11 cellular contexts compared by ENCODE assay signal in the genomic region with DNA sequence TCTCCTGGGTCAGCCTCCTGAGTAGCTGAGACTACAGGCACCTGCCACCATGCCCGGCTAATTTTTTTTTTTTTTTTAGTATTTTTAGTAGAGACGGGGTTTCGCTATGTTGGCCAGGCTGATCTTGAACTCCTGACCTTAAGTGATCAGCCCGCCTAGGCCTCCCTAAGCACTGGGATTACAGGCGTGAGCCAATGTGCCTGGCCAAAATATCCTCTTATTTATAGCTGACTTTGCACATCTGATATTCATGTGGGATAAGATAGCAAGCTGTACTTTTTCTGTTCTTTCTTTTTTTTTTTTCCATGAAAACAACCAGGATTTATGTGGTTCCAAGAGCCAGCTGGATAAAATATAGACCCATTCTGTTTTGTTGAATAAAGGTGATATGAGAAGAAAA. TPM values are rescaled to one million over a fixed set of nuclear protein-coding genes. Genes with fewer than 3 reads are reported as not detected.
A peak's percentile ranks its signal among the peaks of the same experiment; 100 is the strongest.
DNase-seq lines count a peak whose midpoint lies in the region; ATAC-seq and TF ChIP-seq lines count a peak whose summit lies in the region.
"Had no signal": no experiment of that assay in that cellular context is flagged by ENCODE, and none has a peak within 500 bp of the region (broad histone marks: within the 10 kb centered on the region; RNA-seq: fewer than 3 reads in every experiment).

No MANE protein-coding gene starts in this region.

- no peak for TF ChIP-seq CTCF in CD14-positive monocyte (IDR thresholded peaks at IDR 0.05)
- TF ChIP-seq CTCF in IMR-90 (conservative IDR thresholded peaks at IDR 0.05; ENCODE audit: low read depth, low read length): no peak
- TF ChIP-seq CTCF in parathyroid adenoma (IDR thresholded peaks at IDR 0.05): no peak

- peaks cover 81% of the 10 kb centered on the region for H3K4me1 Mint-ChIP-seq in CD14-positive monocyte
- H3K4me1 Mint-ChIP-seq in central memory CD8-positive, alpha-beta T cell: peaks cover 63% of the 10 kb centered on the region

- no peaks in the 10 kb centered on the region for H3K79me2 ChIP-seq in parathyroid adenoma

- H3K27ac Mint-ChIP-seq in CD14-positive monocyte: peak overlapping the region; percentile 78 to 96 (median 90)
- H3K27ac Mint-ChIP-seq in central memory CD8-positive, alpha-beta T cell (ENCODE audit: low read depth): peak overlapping the region; percentile 81

- peak overlapping the region in 1 of 2 donors; percentile 35 for H3K4me3 Mint-ChIP-seq in CD14-positive monocyte
- peak overlapping the region; percentile 70 for H3K4me3 Mint-ChIP-seq in central memory CD8-positive, alpha-beta T cell

- 82% methylated on average over 3 of the region's 5 CpGs; no CpG with 5 or more reads in 1 of the 2 experiments for WGBS in IMR-90 (ENCODE audit: extremely low coverage in 2 of 2, insufficient read length in 1 of 2), 2 experiments

- H3K18ac ChIP-seq in IMR-90 (ENCODE audit: low read depth, low read length): no peak overlapping the region

- no peak overlapping the region for H3K23ac ChIP-seq in IMR-90 (ENCODE audit: low read depth, low read length)

- H3K27me3 Mint-ChIP-seq in CD14-positive monocyte (ENCODE audit: low read depth in 3 of 3): no peaks in the 10 kb centered on the region
- H3K27me3 Mint-ChIP-seq in central memory CD8-positive, alpha-beta T cell: no peaks in the 10 kb centered on the region

- ATAC-seq in IMR-90 (ENCODE audit: low read depth): no peak
- ATAC-seq in central memory CD8-positive, alpha-beta T cell (replicated peaks; ENCODE audit: extremely low read depth, poor library complexity, severe bottlenecking): no peak
- ATAC-seq in HG02588 (IDR thresholded peaks at IDR 0.05; ENCODE audit: unreplicated experiment): no peak
- ATAC-seq in HG02938 (IDR thresholded peaks at IDR 0.05; ENCODE audit: unreplicated experiment): no peak
- ATAC-seq in esophagus mucosa: no peak

- H4K5ac ChIP-seq in IMR-90 (ENCODE audit: low read depth, low read length): no peak overlapping the region

- H2BK5ac ChIP-seq in IMR-90 (ENCODE audit: low read depth, low read length, poor library complexity, severe bottlenecking): no peak overlapping the region

- no peak for DNase-seq in CD14-positive monocyte (ENCODE audit: low spot score)
- DNase-seq in IMR-90: no peak
- DNase-seq in central memory CD8-positive, alpha-beta T cell (ENCODE audit: low spot score in 2 of 2): no peak
- no peak for DNase-seq in GM19240 (ENCODE audit: insufficient read length, low spot score)
- DNase-seq: brain microvascular endothelial cell, NCI-H1092 treated with DMSO at 0.1 percent for 48 hours, NCI-H226 had no signal

- intact Hi-C loops in CD14-positive monocyte (cut with micrococcal nuclease) (loop anchor here in 1 of 2 donors (5.0 kb wide), 1 partner anchor 35 kb away; no protein-coding TSS in a partner anchor), IMR-90 (cut with micrococcal nuclease) (no loop called here)

- no peak overlapping the region for H2AK9ac ChIP-seq in IMR-90 (replicated peaks; ENCODE audit: low read depth, low read length, poor library complexity)

- TF ChIP-seq POLR2A in IMR-90 (IDR thresholded peaks at IDR 0.05; ENCODE audit: low read depth, low read length): no peak

- H3K4ac ChIP-seq in IMR-90 (ENCODE audit: low read depth, low read length): no peak overlapping the region

- H3K14ac ChIP-seq in IMR-90 (replicated peaks; ENCODE audit: low read depth, low read length): no peak overlapping the region

- no peak overlapping the region for H4K8ac ChIP-seq in IMR-90 (ENCODE audit: low read depth in 2 of 2, low read length in 2 of 2)

- peaks cover 2% of the 10 kb centered on the region; the same call in 1 of the 2 replicates for H3K36me3 ChIP-seq in IMR-90 (ENCODE audit: control insufficient read depth, insufficient read depth, low read length)
- no peaks in the 10 kb centered on the region for H3K36me3 ChIP-seq in parathyroid adenoma (ENCODE audit: control insufficient read depth, insufficient read depth, low read length)
- H3K36me3 ChIP-seq: brain microvascular endothelial cell had no signal

- CTCF ChIA-PET in IMR-90 (lab: Yijun Ruan, JAX): interaction anchor here (0.6 to 0.7 kb wide), 3 partner anchors 34 to 242 kb away, joined by 3 to 4 read pairs (median 3); no protein-coding TSS in a partner anchor

- H3K4me2 ChIP-seq in IMR-90 (ENCODE audit: low read depth, low read length) (no peak overlapping the region), parathyroid adenoma (ENCODE audit: low read length) (no peak overlapping the region)

- no peaks in the 10 kb centered on the region for H3K9me3 ChIP-seq in IMR-90 (ENCODE audit: control insufficient read depth, insufficient read depth, low read length)
- H3K9me3 ChIP-seq in parathyroid adenoma (ENCODE audit: control insufficient read depth, low read length): no peaks in the 10 kb centered on the region

- no peaks in the 10 kb centered on the region for H4K20me1 ChIP-seq in IMR-90 (ENCODE audit: insufficient read depth, low read length)

- no peak overlapping the region for H3K56ac ChIP-seq in IMR-90 (ENCODE audit: extremely low read depth, insufficient read depth, low read length)

- in situ Hi-C loops in IMR-90 (cut with MboI; ENCODE audit: low sequenced_read_pairs): no loop called here

- POLR2A ChIA-PET in IMR-90 (lab: Charles Lee; ENCODE audit: unreplicated experiment): interaction anchor here (0.7 kb wide), 1 partner anchor 9 kb away, joined by 6 read pairs; no protein-coding TSS in a partner anchor

- H3K9ac ChIP-seq in IMR-90 (ENCODE audit: low read depth, low read length) (no peak overlapping the region), parathyroid adenoma (no peak overlapping the region)

- dilution Hi-C loops in IMR-90 (cut with HindIII; ENCODE audit: low sequenced_read_pairs, unreplicated experiment): no loop called here

- peaks cover 0 to 2% (median 0%) of the 10 kb centered on the region in 7 donors for H3K9me3 Mint-ChIP-seq in CD14-positive monocyte
- H3K9me3 Mint-ChIP-seq in central memory CD8-positive, alpha-beta T cell: no peaks in the 10 kb centered on the region

- no peak overlapping the region for H2BK120ac ChIP-seq in IMR-90 (ENCODE audit: low read depth, low read length)

- peaks cover 0 to 4% of the 10 kb centered on the region in 2 experiments; a peak in 2 of 4 replicates for H3K79me1 ChIP-seq in IMR-90 (ENCODE audit: low read depth in 1 of 2, low read length in 2 of 2)

- H2AFZ ChIP-seq in IMR-90 (replicated peaks; ENCODE audit: low read length, poor library complexity) (no peak overlapping the region), parathyroid adenoma (no peak overlapping the region)

- no peak for TF ChIP-seq RAD21 in IMR-90 (IDR thresholded peaks at IDR 0.05; ENCODE audit: low read length)

- peaks cover 5% of the 10 kb centered on the region; the same call in 1 of the 2 replicates for H3K9me1 ChIP-seq in IMR-90 (ENCODE audit: insufficient read depth, low read length)

- H4K91ac ChIP-seq in IMR-90 (ENCODE audit: insufficient read depth, low read depth, low read length): no peak overlapping the region

- no peak overlapping the region for H2AK5ac ChIP-seq in IMR-90 (ENCODE audit: low read depth, low read length)

- H3K27ac ChIP-seq in IMR-90 (ENCODE audit: insufficient read depth, low read length): no peak overlapping the region
- H3K27ac ChIP-seq in parathyroid adenoma: peak overlapping the region; percentile 98
- H3K27ac ChIP-seq: brain microvascular endothelial cell had no signal

- H3K27me3 ChIP-seq in IMR-90 (ENCODE audit: control insufficient read depth, insufficient read depth, low read length) (no peaks in the 10 kb centered on the region), parathyroid adenoma (ENCODE audit: control insufficient read depth, insufficient read depth, low read length) (no peaks in the 10 kb centered on the region)
- H3K27me3 ChIP-seq: brain microvascular endothelial cell had no signal

- no peaks in the 10 kb centered on the region for H3K36me3 Mint-ChIP-seq in CD14-positive monocyte
- peaks cover 2% of the 10 kb centered on the region for H3K36me3 Mint-ChIP-seq in central memory CD8-positive, alpha-beta T cell (ENCODE audit: insufficient read depth)

- H3K4me3 ChIP-seq in IMR-90 (ENCODE audit: insufficient read depth, low read depth, low read length): no peak overlapping the region
- no peak overlapping the region for H3K4me3 ChIP-seq in parathyroid adenoma (ENCODE audit: low read depth, low read length)

- no TSS peak for BruUV-seq in IMR-90 (replicated peaks; lab: Mats Ljungman, UMichigan)

- H2BK15ac ChIP-seq in IMR-90 (ENCODE audit: low read depth, low read length): no peak overlapping the region

- H2BK20ac ChIP-seq in IMR-90 (ENCODE audit: low read depth, low read length): no peak overlapping the region

- H3K4me1 ChIP-seq in IMR-90 (ENCODE audit: control insufficient read depth, insufficient read depth, low read length): peaks cover 2% of the 10 kb centered on the region; the same call in 1 of the 2 replicates
- H3K4me1 ChIP-seq in parathyroid adenoma: peaks cover 32% of the 10 kb centered on the region

TF ChIP-seq in IMR-90, 13 proteins besides CTCF, POLR2A, EP300 and RAD21:
- TF ChIP-seq BHLHE40 (IDR thresholded peaks at IDR 0.05; ENCODE audit: low read depth, low read length) (no peak), MAFK (IDR thresholded peaks at IDR 0.05; ENCODE audit: low read depth, low read length) (peak; percentile 81)

RNA-seq across cellular contexts. Expression of gene XBP1, which starts 12.1 kb away (rescaled TPM):
- 100 to 1,000 TPM; 201 to 215 TPM for polyA plus RNA-seq in CD14-positive monocyte
- 195 and 223 TPM in 2 replicates for total RNA-seq in IMR-90 (2012; rRNA removed)
- 93.8 and 95.0 TPM in 2 replicates for polyA plus RNA-seq in IMR-90 (2012; rRNA removed)
- 62.2 and 70.7 TPM in 2 replicates for polyA plus RNA-seq in IMR-90 (2012; cell fraction: cytosol; rRNA removed)
- 58.3 and 110 TPM in 2 replicates for polyA plus RNA-seq in IMR-90 (2012; cell fraction: nucleus; rRNA removed; ENCODE audit: low replicate concordance)
- total RNA-seq in esophagus mucosa: 107 TPM

RNA-seq across cellular contexts. Expression of gene CCDC117, which starts 40.0 kb away (rescaled TPM):
- 10 to 100 TPM; 10.3 to 12.6 TPM for polyA plus RNA-seq in CD14-positive monocyte
- 7.0 and 15.6 TPM in 2 replicates for total RNA-seq in IMR-90 (2012; rRNA removed)
- polyA plus RNA-seq in IMR-90 (2012; rRNA removed): 4.2 and 5.9 TPM in 2 replicates
- polyA plus RNA-seq in IMR-90 (2012; cell fraction: cytosol; rRNA removed): 1.4 and 1.7 TPM in 2 replicates
- 0.91 and 3.1 TPM in 2 replicates for polyA plus RNA-seq in IMR-90 (2012; cell fraction: nucleus; rRNA removed; ENCODE audit: low replicate concordance)
- total RNA-seq in esophagus mucosa: 8.5 TPM
